1 cellular context compared by ENCODE assay signal in the genomic region with DNA sequence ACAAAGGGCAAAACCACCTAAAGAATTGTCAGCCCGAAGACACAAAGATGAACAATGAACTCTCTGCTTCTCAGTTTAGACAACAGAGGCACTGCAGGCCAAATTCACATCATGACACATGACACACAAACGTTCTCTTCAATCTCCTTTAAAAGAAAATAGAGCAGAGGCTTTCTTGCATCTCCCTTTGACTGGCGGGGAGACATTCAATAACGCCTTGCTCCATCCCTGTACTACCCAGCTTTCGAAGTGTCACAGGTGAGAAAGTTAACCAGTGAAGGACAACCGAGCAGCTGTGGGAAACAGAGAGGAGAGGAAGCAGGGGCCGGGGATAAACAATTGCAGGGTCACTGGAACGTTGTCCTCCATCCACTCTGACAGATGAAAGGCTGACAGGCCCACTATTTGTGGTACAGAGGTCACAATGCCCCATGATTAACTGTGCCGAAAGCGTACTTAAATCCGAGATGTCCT.
TF ChIP-seq lines count a peak whose summit lies in the region.

No MANE protein-coding gene starts in this region.

TF ChIP-seq in HepG2, 621 proteins besides CTCF, POLR2A, EP300 and RAD21 (continued from another document and continues in another):
- TF ChIP-seq DZIP1 (CRISPR knock-in tag; IDR thresholded peaks at IDR 0.05) (no peak), SUZ12 (IDR thresholded peaks at IDR 0.05; ENCODE audit: low read depth, low read length) (no peak), ESRRA (CRISPR knock-in tag; IDR thresholded peaks at IDR 0.05; ENCODE audit: low read depth) (peak; percentile 92), ZNF124 (CRISPR knock-in tag; IDR thresholded peaks at IDR 0.05) (no peak), GATAD2A (CRISPR knock-in tag; IDR thresholded peaks at IDR 0.05) (peak; percentile 86), GATAD1 (CRISPR knock-in tag; IDR thresholded peaks at IDR 0.05) (no peak), HMG20B (CRISPR knock-in tag; conservative IDR thresholded peaks at IDR 0.05) (peak; percentile 60; the same call in 1 of the 2 replicates), CHD4 (IDR thresholded peaks at IDR 0.05; ENCODE audit: borderline replicate concordance, low read length) (no peak), ZBED4 (CRISPR knock-in tag; IDR thresholded peaks at IDR 0.05; ENCODE audit: borderline replicate concordance) (no peak), CHCHD3 (CRISPR knock-in tag; IDR thresholded peaks at IDR 0.05) (no peak), SIN3B (IDR thresholded peaks at IDR 0.05; ENCODE audit: low read length) (no peak), KDM2A (CRISPR knock-in tag; IDR thresholded peaks at IDR 0.05; ENCODE audit: borderline replicate concordance, low read depth) (peak; percentile 55), CCDC6 (CRISPR knock-in tag; IDR thresholded peaks at IDR 0.05) (peak; percentile 52; the same call in 1 of the 2 replicates), HNRNPLL (IDR thresholded peaks at IDR 0.05; ENCODE audit: low read depth, low read length, poor library complexity, severe bottlenecking) (no peak), ATF3 (CRISPR knock-in tag; IDR thresholded peaks at IDR 0.05) (no peak), ZC3H13 (CRISPR knock-in tag; IDR thresholded peaks at IDR 0.05) (no peak), MIXL1 (CRISPR knock-in tag; IDR thresholded peaks at IDR 0.05) (peak; percentile 90), SSRP1 (CRISPR knock-in tag; IDR thresholded peaks at IDR 0.05) (no peak; the same call in 1 of the 2 replicates), ATRX (CRISPR knock-in tag; IDR thresholded peaks at IDR 0.05; ENCODE audit: borderline replicate concordance) (no peak), FOXA1 (IDR thresholded peaks at IDR 0.05) (no peak), FOXA1 (CRISPR knock-in tag; IDR thresholded peaks at IDR 0.05) (peak; percentile 58; the same call in 1 of the 2 replicates), ZNF800 (CRISPR knock-in tag; IDR thresholded peaks at IDR 0.05) (no peak), ERF (CRISPR knock-in tag; IDR thresholded peaks at IDR 0.05) (peak; percentile 46; the same call in 1 of the 2 replicates), SCMH1 (CRISPR knock-in tag; IDR thresholded peaks at IDR 0.05; ENCODE audit: borderline replicate concordance) (no peak)
- TF ChIP-seq, protein P1, sequence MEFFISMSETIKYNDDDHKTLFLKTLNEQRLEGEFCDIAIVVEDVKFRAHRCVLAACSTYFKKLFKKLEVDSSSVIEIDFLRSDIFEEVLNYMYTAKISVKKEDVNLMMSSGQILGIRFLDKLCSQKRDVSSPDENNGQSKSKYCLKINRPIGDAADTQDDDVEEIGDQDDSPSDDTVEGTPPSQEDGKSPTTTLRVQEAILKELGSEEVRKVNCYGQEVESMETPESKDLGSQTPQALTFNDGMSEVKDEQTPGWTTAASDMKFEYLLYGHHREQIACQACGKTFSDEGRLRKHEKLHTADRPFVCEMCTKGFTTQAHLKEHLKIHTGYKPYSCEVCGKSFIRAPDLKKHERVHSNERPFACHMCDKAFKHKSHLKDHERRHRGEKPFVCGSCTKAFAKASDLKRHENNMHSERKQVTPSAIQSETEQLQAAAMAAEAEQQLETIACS (CRISPR knock-in tag; IDR thresholded peaks at IDR 0.05): no peak
- TF ChIP-seq, protein P2, sequence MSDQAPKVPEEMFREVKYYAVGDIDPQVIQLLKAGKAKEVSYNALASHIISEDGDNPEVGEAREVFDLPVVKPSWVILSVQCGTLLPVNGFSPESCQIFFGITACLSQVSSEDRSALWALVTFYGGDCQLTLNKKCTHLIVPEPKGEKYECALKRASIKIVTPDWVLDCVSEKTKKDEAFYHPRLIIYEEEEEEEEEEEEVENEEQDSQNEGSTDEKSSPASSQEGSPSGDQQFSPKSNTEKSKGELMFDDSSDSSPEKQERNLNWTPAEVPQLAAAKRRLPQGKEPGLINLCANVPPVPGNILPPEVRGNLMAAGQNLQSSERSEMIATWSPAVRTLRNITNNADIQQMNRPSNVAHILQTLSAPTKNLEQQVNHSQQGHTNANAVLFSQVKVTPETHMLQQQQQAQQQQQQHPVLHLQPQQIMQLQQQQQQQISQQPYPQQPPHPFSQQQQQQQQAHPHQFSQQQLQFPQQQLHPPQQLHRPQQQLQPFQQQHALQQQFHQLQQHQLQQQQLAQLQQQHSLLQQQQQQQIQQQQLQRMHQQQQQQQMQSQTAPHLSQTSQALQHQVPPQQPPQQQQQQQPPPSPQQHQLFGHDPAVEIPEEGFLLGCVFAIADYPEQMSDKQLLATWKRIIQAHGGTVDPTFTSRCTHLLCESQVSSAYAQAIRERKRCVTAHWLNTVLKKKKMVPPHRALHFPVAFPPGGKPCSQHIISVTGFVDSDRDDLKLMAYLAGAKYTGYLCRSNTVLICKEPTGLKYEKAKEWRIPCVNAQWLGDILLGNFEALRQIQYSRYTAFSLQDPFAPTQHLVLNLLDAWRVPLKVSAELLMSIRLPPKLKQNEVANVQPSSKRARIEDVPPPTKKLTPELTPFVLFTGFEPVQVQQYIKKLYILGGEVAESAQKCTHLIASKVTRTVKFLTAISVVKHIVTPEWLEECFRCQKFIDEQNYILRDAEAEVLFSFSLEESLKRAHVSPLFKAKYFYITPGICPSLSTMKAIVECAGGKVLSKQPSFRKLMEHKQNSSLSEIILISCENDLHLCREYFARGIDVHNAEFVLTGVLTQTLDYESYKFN (CRISPR knock-in tag; conservative IDR thresholded peaks at IDR 0.05): peak; percentile 95
- TF ChIP-seq, protein P3, sequence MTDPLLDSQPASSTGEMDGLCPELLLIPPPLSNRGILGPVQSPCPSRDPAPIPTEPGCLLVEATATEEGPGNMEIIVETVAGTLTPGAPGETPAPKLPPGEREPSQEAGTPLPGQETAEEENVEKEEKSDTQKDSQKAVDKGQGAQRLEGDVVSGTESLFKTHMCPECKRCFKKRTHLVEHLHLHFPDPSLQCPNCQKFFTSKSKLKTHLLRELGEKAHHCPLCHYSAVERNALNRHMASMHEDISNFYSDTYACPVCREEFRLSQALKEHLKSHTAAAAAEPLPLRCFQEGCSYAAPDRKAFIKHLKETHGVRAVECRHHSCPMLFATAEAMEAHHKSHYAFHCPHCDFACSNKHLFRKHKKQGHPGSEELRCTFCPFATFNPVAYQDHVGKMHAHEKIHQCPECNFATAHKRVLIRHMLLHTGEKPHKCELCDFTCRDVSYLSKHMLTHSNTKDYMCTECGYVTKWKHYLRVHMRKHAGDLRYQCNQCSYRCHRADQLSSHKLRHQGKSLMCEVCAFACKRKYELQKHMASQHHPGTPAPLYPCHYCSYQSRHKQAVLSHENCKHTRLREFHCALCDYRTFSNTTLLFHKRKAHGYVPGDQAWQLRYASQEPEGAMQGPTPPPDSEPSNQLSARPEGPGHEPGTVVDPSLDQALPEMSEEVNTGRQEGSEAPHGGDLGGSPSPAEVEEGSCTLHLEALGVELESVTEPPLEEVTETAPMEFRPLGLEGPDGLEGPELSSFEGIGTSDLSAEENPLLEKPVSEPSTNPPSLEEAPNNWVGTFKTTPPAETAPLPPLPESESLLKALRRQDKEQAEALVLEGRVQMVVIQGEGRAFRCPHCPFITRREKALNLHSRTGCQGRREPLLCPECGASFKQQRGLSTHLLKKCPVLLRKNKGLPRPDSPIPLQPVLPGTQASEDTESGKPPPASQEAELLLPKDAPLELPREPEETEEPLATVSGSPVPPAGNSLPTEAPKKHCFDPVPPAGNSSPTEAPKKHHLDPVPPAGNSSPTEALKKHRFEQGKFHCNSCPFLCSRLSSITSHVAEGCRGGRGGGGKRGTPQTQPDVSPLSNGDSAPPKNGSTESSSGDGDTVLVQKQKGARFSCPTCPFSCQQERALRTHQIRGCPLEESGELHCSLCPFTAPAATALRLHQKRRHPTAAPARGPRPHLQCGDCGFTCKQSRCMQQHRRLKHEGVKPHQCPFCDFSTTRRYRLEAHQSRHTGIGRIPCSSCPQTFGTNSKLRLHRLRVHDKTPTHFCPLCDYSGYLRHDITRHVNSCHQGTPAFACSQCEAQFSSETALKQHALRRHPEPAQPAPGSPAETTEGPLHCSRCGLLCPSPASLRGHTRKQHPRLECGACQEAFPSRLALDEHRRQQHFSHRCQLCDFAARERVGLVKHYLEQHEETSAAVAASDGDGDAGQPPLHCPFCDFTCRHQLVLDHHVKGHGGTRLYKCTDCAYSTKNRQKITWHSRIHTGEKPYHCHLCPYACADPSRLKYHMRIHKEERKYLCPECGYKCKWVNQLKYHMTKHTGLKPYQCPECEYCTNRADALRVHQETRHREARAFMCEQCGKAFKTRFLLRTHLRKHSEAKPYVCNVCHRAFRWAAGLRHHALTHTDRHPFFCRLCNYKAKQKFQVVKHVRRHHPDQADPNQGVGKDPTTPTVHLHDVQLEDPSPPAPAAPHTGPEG (CRISPR knock-in tag; IDR thresholded peaks at IDR 0.05): no peak; the same call in 1 of the 2 replicates
- TF ChIP-seq, protein P4, sequence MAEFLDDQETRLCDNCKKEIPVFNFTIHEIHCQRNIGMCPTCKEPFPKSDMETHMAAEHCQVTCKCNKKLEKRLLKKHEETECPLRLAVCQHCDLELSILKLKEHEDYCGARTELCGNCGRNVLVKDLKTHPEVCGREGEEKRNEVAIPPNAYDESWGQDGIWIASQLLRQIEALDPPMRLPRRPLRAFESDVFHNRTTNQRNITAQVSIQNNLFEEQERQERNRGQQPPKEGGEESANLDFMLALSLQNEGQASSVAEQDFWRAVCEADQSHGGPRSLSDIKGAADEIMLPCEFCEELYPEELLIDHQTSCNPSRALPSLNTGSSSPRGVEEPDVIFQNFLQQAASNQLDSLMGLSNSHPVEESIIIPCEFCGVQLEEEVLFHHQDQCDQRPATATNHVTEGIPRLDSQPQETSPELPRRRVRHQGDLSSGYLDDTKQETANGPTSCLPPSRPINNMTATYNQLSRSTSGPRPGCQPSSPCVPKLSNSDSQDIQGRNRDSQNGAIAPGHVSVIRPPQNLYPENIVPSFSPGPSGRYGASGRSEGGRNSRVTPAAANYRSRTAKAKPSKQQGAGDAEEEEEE (CRISPR knock-in tag; IDR thresholded peaks at IDR 0.05; ENCODE audit: borderline replicate concordance): no peak
- TF ChIP-seq, protein P5, sequence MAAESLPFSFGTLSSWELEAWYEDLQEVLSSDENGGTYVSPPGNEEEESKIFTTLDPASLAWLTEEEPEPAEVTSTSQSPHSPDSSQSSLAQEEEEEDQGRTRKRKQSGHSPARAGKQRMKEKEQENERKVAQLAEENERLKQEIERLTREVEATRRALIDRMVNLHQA (CRISPR knock-in tag; IDR thresholded peaks at IDR 0.05): no peak
